ENCODE assay signal across 8 cellular contexts in the genomic region with DNA sequence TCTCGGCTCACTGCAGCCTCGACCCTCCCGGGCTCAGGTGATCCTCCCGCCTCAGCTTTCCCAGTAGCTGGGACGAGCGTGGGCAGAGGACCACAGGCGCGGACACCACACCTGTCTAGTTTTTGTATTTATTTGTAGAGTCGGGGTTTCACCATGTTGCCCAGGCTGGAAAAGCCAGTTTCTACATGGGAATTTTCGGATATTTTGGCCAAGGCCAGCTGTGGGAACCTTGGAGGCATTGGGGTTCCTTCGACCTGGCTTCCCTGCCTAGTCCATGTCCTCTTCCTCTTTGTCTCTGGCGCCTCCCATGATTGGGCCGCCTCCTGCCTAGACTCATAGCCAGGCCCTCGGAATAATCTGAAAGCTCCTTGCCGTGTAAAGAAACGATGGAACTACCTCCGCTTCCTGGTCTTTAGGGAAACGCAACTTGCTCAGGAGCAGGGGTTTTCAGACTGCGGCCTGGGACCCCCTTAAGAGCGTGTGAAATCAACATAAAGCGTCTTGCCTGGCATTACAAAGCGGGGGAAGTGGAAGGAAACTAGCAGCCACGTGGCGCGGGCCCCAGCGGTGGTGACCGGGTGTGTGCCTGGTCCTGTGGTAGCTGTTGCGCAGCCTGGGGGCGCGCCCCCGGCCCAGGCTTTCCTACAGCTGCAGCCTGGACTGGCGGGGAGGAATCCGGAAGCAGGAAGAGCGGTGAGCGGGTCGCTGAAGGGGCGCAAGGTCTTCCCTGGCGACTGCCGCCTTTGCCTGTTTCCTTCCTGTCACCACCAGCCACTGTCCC. TPM values are rescaled to one million over a fixed set of nuclear protein-coding genes. Genes with fewer than 3 reads are reported as not detected.
DNase-seq lines count a peak whose midpoint lies in the region; ATAC-seq and TF ChIP-seq lines count a peak whose summit lies in the region.

No MANE protein-coding gene starts in this region.

- POLR2A ChIA-PET in MCF 10A (lab: Yijun Ruan, JAX) = interaction anchor here (0.5 to 1.6 kb wide), 16 partner anchors 8 to 366 kb away, joined by 3 to 10 read pairs (median 4); partner anchors contain the start of gene WDR20

- no TSS peak for BruUV-seq in MCF 10A (replicated peaks; lab: Mats Ljungman, UMichigan)

- peak; percentile 55 for DNase-seq in GM20000 (ENCODE audit: low spot score)
- peak; percentile 90 for DNase-seq in UCSD-AML1 (lab: John Stamatoyannopoulos, UW; ENCODE audit: unreplicated experiment)
- no peak for DNase-seq in MCF 10A (ENCODE audit: unreplicated experiment)
- DNase-seq in iris pigment epithelial cell (ENCODE audit: low read depth) = peak; percentile 16
- DNase-seq in stimulated activated CD4-positive, alpha-beta T cell treated with anti-CD3 and anti-CD28 coated beads, Interleukin-15, amount 100 ng/mL, for 48 hours (ENCODE audit: low read depth in 2 of 2) = peak; percentile 39 to 54
- DNase-seq in NCI-H1105 treated with DMSO at 0.1 percent for 48 hours (lab: John Stamatoyannopoulos, UW) = no peak

- H3K36me3 Mint-ChIP-seq in MCF 10A (ENCODE audit: insufficient read depth, unreplicated experiment) = peaks cover 34% of the 10 kb centered on the region

- no peaks in the 10 kb centered on the region for H3K9me3 Mint-ChIP-seq in MCF 10A (ENCODE audit: unreplicated experiment)

- ATAC-seq in GM21529 (IDR thresholded peaks at IDR 0.05; ENCODE audit: unreplicated experiment) (no peak), HG02571 (IDR thresholded peaks at IDR 0.05; ENCODE audit: unreplicated experiment) (no peak)

- no peaks in the 10 kb centered on the region for H3K27me3 Mint-ChIP-seq in MCF 10A (ENCODE audit: insufficient read depth, unreplicated experiment)

- H3K4me3 Mint-ChIP-seq in MCF 10A (ENCODE audit: unreplicated experiment) = peak overlapping the region; percentile 63

- peak overlapping the region; percentile 92 for H3K27ac Mint-ChIP-seq in MCF 10A (ENCODE audit: low read depth, unreplicated experiment)

- CTCF ChIA-PET in MCF 10A (lab: Yijun Ruan, JAX) = interaction anchor here (0.6 to 2.1 kb wide), 5 partner anchors 9 to 228 kb away, joined by 3 to 17 read pairs (median 3); no protein-coding TSS in a partner anchor

- TF ChIP-seq CTCF in GM20000 (IDR thresholded peaks at IDR 0.05; ENCODE audit: extremely low read depth, missing control alignments) (no peak), MCF 10A (IDR thresholded peaks at IDR 0.05; ENCODE audit: unreplicated experiment) (no peak)

- intact Hi-C loops in MCF 10A (cut with micrococcal nuclease) = no loop called here

- peaks cover 25% of the 10 kb centered on the region for H3K4me1 Mint-ChIP-seq in MCF 10A (ENCODE audit: insufficient read depth, unreplicated experiment)

RNA-seq across cellular contexts. Expression of gene HSP90AA1, which starts 1.4 kb away (rescaled TPM):
- total RNA-seq in MCF 10A (2022) = 277 and 296 TPM in 2 replicates

RNA-seq across cellular contexts. Expression of gene WDR20, which starts 51.5 kb away (rescaled TPM):
- total RNA-seq in MCF 10A (2022) = 23.8 and 24.8 TPM in 2 replicates

Comparison
In these comparisons a context has a peak if more than half of its experiments do, and no peak if none do; other contexts are left out.
1. DNase-seq: peak in GM20000 (single experiment), UCSD-AML1 (single experiment), iris pigment epithelial cell (single experiment) and stimulated activated CD4-positive, alpha-beta T cell treated with anti-CD3 and anti-CD28 coated beads, Interleukin-15, amount 100 ng/mL, for 48 hours (2 of 2); none in MCF 10A (single experiment) and NCI-H1105 treated with DMSO at 0.1 percent for 48 hours (single experiment).